Comparison of ENCODE assay signal across 9 cellular contexts in the genomic region with DNA sequence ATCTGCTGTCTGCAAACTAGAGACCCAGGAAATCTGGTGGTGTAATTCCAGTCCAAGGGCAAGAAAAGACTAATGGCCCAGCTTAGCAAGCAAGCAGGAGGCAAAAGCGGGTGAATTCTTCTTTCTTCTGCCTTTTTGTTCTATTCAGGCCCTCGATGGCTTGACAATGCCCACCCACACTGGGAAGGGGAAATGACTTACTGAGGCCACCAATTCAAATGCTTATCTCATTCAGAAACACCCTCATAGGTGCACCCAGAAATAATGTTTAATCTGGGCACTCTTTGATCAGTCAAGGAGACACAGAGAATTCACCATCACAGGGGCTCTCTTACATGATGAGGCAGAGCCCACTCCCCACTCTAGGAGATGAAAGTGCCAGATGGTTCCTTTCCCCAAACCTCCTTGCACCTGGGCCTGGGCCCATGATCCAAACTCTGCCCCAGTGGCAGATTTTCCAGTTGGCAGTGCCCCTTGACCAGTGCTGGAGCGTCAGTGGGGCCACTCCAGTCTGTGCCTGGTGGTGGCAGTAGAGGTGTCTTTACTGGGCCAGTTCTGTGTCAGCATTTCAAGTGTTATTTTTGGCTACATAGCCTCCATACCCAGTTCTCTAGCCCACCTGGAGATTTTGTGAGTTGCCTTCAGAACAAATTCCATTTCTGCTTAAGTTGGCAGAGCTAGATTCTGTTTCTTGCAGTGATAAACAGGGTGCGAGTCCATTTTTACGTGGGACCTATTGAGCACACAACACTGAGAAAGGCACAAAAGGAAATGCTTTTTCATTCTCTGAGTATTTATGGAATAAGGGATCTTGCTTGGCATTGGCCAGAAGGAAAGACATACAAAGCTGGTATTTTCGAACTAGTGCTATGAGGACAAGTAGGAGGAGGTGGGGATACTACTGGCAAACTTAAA. TPM values are rescaled to one million over a fixed set of nuclear protein-coding genes. Genes with fewer than 3 reads are reported as not detected.
DNase-seq lines count a peak whose midpoint lies in the region; ATAC-seq and TF ChIP-seq lines count a peak whose summit lies in the region.
"Had no signal": no experiment of that assay in that cellular context is flagged by ENCODE, and none has a peak within 500 bp of the region (broad histone marks: within the 10 kb centered on the region; RNA-seq: fewer than 3 reads in every experiment).

No MANE protein-coding gene starts in this region.

- TF ChIP-seq CTCF in HEK293 (tag by site-specific recombination; IDR thresholded peaks at IDR 0.05) (no peak; the same call in 1 of the 2 replicates), OCI-LY3 (IDR thresholded peaks at IDR 0.05; ENCODE audit: low read depth, low read length) (peak; percentile 46), stomach (IDR thresholded peaks at IDR 0.05) (no peak), tibial artery (IDR thresholded peaks at IDR 0.05) (no peak)

- H3K36me3 Mint-ChIP-seq in activated T-cell treated with anti-CD3 and anti-CD28 coated beads, Interleukin-2, amount 50 U/mL, for 72 hours (ENCODE audit: insufficient read depth in 2 of 2) = no peaks in the 10 kb centered on the region
- no peaks in the 10 kb centered on the region for H3K36me3 Mint-ChIP-seq in activated T-cell treated with anti-CD3 and anti-CD28 coated beads, Interleukin-2, amount 50 U/mL, for 24 hours (ENCODE audit: low read depth)
- H3K36me3 Mint-ChIP-seq: activated naive CD8-positive, alpha-beta T cell treated with anti-CD3 and anti-CD28 coated beads, Interleukin-2, amount 10 ng/mL, durations not matched to agents 7 days and 5 days had no signal

- no peaks in the 10 kb centered on the region for H3K4me1 Mint-ChIP-seq in activated T-cell treated with anti-CD3 and anti-CD28 coated beads, Interleukin-2, amount 50 U/mL, for 72 hours (ENCODE audit: low read depth)
- H3K4me1 Mint-ChIP-seq in activated T-cell treated with anti-CD3 and anti-CD28 coated beads, Interleukin-2, amount 50 U/mL, for 24 hours (ENCODE audit: low read depth) = peaks cover 2% of the 10 kb centered on the region
- H3K4me1 Mint-ChIP-seq: activated naive CD8-positive, alpha-beta T cell treated with anti-CD3 and anti-CD28 coated beads, Interleukin-2, amount 10 ng/mL, durations not matched to agents 7 days and 5 days had no signal

- peaks cover 80% of the 10 kb centered on the region for H3K27me3 Mint-ChIP-seq in activated T-cell treated with anti-CD3 and anti-CD28 coated beads, Interleukin-2, amount 50 U/mL, for 72 hours (ENCODE audit: low read depth)
- peaks cover 77% of the 10 kb centered on the region for H3K27me3 Mint-ChIP-seq in activated T-cell treated with anti-CD3 and anti-CD28 coated beads, Interleukin-2, amount 50 U/mL, for 24 hours

- peak; percentile 77 to 84 for ATAC-seq in activated T-cell treated with anti-CD3 and anti-CD28 coated beads, Interleukin-2, amount 50 U/mL, for 72 hours (replicated peaks in 1 of 2)
- peak; percentile 47 for ATAC-seq in left ventricle myocardium superior

- no peak overlapping the region for H2AFZ ChIP-seq in OCI-LY3 (ENCODE audit: low read depth, low read length)

- POLR2A ChIA-PET in HEK293 (lab: Yijun Ruan, JAX) = no interaction called here

- intact Hi-C loops in left ventricle myocardium superior (cut with micrococcal nuclease) (no loop called here), stomach (cut with DNase I; ENCODE audit: low total_unique reads) (no loop called here), tibial artery (cut with DNase I; ENCODE audit: low total_unique reads) (no loop called here)

- H3K4me1 ChIP-seq in HEK293 (ENCODE audit: control insufficient read depth, insufficient read depth, low read length) (no peaks in the 10 kb centered on the region), OCI-LY3 (ENCODE audit: low read length) (no peaks in the 10 kb centered on the region), stomach (no peaks in the 10 kb centered on the region), tibial artery (no peaks in the 10 kb centered on the region)

- CTCF ChIA-PET in HEK293 (lab: Yijun Ruan, JAX) = interaction anchor here (0.6 to 1.2 kb wide), 8 partner anchors 8 to 1967 kb away, joined by 3 to 10 read pairs (median 4); no protein-coding TSS in a partner anchor

- H3K27ac ChIP-seq in HEK293 (ENCODE audit: extremely low read depth, low read depth, low read length) (no peak overlapping the region), OCI-LY3 (ENCODE audit: low read length) (no peak overlapping the region), stomach (no peak overlapping the region), tibial artery (no peak overlapping the region)

- H3K4me3 Mint-ChIP-seq in activated T-cell treated with anti-CD3 and anti-CD28 coated beads, Interleukin-2, amount 50 U/mL, for 72 hours = no peak overlapping the region
- H3K4me3 Mint-ChIP-seq in activated T-cell treated with anti-CD3 and anti-CD28 coated beads, Interleukin-2, amount 50 U/mL, for 24 hours = no peak overlapping the region
- H3K4me3 Mint-ChIP-seq: activated naive CD8-positive, alpha-beta T cell treated with anti-CD3 and anti-CD28 coated beads, Interleukin-2, amount 10 ng/mL, durations not matched to agents 7 days and 5 days had no signal

- H3K36me3 ChIP-seq in HEK293 (ENCODE audit: control insufficient read depth in 2 of 2, insufficient read depth in 1 of 2, low read length in 2 of 2) (no peaks in the 10 kb centered on the region), OCI-LY3 (replicated peaks; ENCODE audit: low read depth, low read length) (no peaks in the 10 kb centered on the region), stomach (no peaks in the 10 kb centered on the region), tibial artery (no peaks in the 10 kb centered on the region)

- no peaks in the 10 kb centered on the region for H3K9me3 Mint-ChIP-seq in activated T-cell treated with anti-CD3 and anti-CD28 coated beads, Interleukin-2, amount 50 U/mL, for 72 hours
- no peaks in the 10 kb centered on the region for H3K9me3 Mint-ChIP-seq in activated T-cell treated with anti-CD3 and anti-CD28 coated beads, Interleukin-2, amount 50 U/mL, for 24 hours
- H3K9me3 Mint-ChIP-seq: activated naive CD8-positive, alpha-beta T cell treated with anti-CD3 and anti-CD28 coated beads, Interleukin-2, amount 10 ng/mL, durations not matched to agents 7 days and 5 days had no signal

- no peak for TF ChIP-seq POLR2A in stomach (IDR thresholded peaks at IDR 0.05)

- H3K79me2 ChIP-seq in OCI-LY3 (ENCODE audit: low read length) = no peaks in the 10 kb centered on the region

- H3K27ac Mint-ChIP-seq in activated T-cell treated with anti-CD3 and anti-CD28 coated beads, Interleukin-2, amount 50 U/mL, for 72 hours = no peak overlapping the region
- H3K27ac Mint-ChIP-seq in activated T-cell treated with anti-CD3 and anti-CD28 coated beads, Interleukin-2, amount 50 U/mL, for 24 hours = no peak overlapping the region
- H3K27ac Mint-ChIP-seq: activated naive CD8-positive, alpha-beta T cell treated with anti-CD3 and anti-CD28 coated beads, Interleukin-2, amount 10 ng/mL, durations not matched to agents 7 days and 5 days had no signal

- WGBS in stomach, 5 donors = 45 to 59% (median 55%) methylated on average over 6 of the region's 6 CpGs

- H3K4me3 ChIP-seq in HEK293 (ENCODE audit: low read depth, low read length) (no peak overlapping the region), OCI-LY3 (ENCODE audit: low read length) (no peak overlapping the region), stomach (no peak overlapping the region), tibial artery (no peak overlapping the region)

- TF ChIP-seq EP300 in stomach (IDR thresholded peaks at IDR 0.05) = no peak

- no peak overlapping the region for H3K4me2 ChIP-seq in OCI-LY3 (ENCODE audit: low read length)

- no peaks in the 10 kb centered on the region for H4K20me1 ChIP-seq in OCI-LY3 (ENCODE audit: insufficient read depth, low read length)

- no peak overlapping the region for H3K9ac ChIP-seq in OCI-LY3 (ENCODE audit: low read length)

- no peaks in the 10 kb centered on the region for H3K9me3 ChIP-seq in HEK293 (ENCODE audit: control insufficient read depth, insufficient read depth, low read depth, low read length)
- H3K9me3 ChIP-seq in OCI-LY3 (ENCODE audit: insufficient read depth, low read length) = no peaks in the 10 kb centered on the region
- H3K9me3 ChIP-seq in stomach = no peaks in the 10 kb centered on the region
- no peaks in the 10 kb centered on the region for H3K9me3 ChIP-seq in tibial artery

- DNase-seq in activated T-cell treated with anti-CD3 and anti-CD28 coated beads, Interleukin-2, amount 50 U/mL, for 72 hours = peak; percentile 16 to 23
- DNase-seq in activated T-cell treated with anti-CD3 and anti-CD28 coated beads, Interleukin-2, amount 50 U/mL, for 24 hours = no peak
- no peak for DNase-seq in left ventricle myocardium superior
- no peak for DNase-seq in superior temporal gyrus (ENCODE audit: extremely low spot score)
- DNase-seq in stomach = no peak
- no peak for DNase-seq in tibial artery
- DNase-seq: activated naive CD8-positive, alpha-beta T cell treated with anti-CD3 and anti-CD28 coated beads, Interleukin-2, amount 10 ng/mL, durations not matched to agents 7 days and 5 days had no signal

- H3K27me3 ChIP-seq in OCI-LY3 (ENCODE audit: low read depth, low read length) (peaks cover 12% of the 10 kb centered on the region; the same call in 1 of the 2 replicates), stomach (peaks cover 0 to 46% (median 11%) of the 10 kb centered on the region in 3 donors), tibial artery (peaks cover 0 to 28% of the 10 kb centered on the region in 2 donors)

TF ChIP-seq in HEK293, 187 proteins besides CTCF, POLR2A, EP300 and RAD21 (continues in another document):
- TF ChIP-seq PRDM1 (tag by site-specific recombination; IDR thresholded peaks at IDR 0.05) = no peak
- TF ChIP-seq ZNF433 (tag by site-specific recombination; IDR thresholded peaks at IDR 0.05; ENCODE audit: low read depth) = no peak
- TF ChIP-seq, protein P1, sequence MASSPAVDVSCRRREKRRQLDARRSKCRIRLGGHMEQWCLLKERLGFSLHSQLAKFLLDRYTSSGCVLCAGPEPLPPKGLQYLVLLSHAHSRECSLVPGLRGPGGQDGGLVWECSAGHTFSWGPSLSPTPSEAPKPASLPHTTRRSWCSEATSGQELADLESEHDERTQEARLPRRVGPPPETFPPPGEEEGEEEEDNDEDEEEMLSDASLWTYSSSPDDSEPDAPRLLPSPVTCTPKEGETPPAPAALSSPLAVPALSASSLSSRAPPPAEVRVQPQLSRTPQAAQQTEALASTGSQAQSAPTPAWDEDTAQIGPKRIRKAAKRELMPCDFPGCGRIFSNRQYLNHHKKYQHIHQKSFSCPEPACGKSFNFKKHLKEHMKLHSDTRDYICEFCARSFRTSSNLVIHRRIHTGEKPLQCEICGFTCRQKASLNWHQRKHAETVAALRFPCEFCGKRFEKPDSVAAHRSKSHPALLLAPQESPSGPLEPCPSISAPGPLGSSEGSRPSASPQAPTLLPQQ (tag by site-specific recombination; IDR thresholded peaks at IDR 0.05) = 0 out of 2 replicates have a peak, but pooled peaks have one; percentile 36

RNA-seq across cellular contexts. Expression of a gene that starts 7.5 kb away (rescaled TPM):
- total RNA-seq in activated T-cell treated with anti-CD3 and anti-CD28 coated beads, Interleukin-2, amount 50 U/mL, for 72 hours = not detected
- 0.92 TPM for total RNA-seq in left ventricle myocardium superior
- total RNA-seq in stomach = 1 to 10 TPM in 1 of 5 donors, not detected in 4; 1.1 TPM
- under 1 TPM in 2 of 3 donors, not detected in 1; 0.15 to 0.31 TPM for polyA plus RNA-seq in stomach
- total RNA-seq: activated naive CD8-positive, alpha-beta T cell treated with anti-CD3 and anti-CD28 coated beads, Interleukin-2, amount 10 ng/mL, durations not matched to agents 7 days and 5 days had no signal

RNA-seq across cellular contexts. Expression of a gene that starts 32.9 kb away (rescaled TPM):
- 10 to 100 TPM; 12.8 TPM for total RNA-seq in activated T-cell treated with anti-CD3 and anti-CD28 coated beads, Interleukin-2, amount 50 U/mL, for 72 hours
- total RNA-seq in left ventricle myocardium superior (6.8 TPM), stomach (10 to 100 TPM in 3 of 5 donors, 1 to 10 TPM in 1, under 1 TPM in 1; 0.87 to 28.0 (median 10.5) TPM)
- 1 to 10 TPM; 2.9 to 3.7 (median 3.3) TPM for polyA plus RNA-seq in stomach

Comparison
In these comparisons a context has a peak if more than half of its experiments do, and no peak if none do; other contexts are left out.
1. DNase-seq: peak in activated T-cell treated with anti-CD3 and anti-CD28 coated beads, Interleukin-2, amount 50 U/mL, for 72 hours (2 of 2); none in activated T-cell treated with anti-CD3 and anti-CD28 coated beads, Interleukin-2, amount 50 U/mL, for 24 hours (single experiment), left ventricle myocardium superior (single experiment), superior temporal gyrus (single experiment), stomach (single experiment) and tibial artery (0 of 2).